In the genomic region with DNA sequence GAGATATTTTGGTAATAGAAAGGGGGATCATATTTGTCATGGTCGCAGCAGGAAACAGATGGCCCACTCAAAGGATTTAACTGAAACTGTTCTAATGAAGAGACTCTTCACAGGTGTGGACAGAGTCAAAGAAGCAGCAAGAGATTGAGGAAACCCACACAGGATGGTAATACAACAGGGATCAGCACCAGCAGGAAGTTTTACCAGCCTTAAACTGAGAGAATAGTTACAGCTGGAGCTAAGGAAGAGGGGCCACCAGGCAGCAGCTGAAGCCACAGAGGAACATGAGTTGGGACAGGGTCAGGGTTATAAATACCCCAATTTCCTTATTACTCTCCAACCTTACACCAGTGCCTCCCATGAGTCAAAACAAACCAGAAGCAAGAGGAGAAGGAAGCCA, we compare ENCODE assay signal across 13 cellular contexts.
DNase-seq lines count a peak whose midpoint lies in the region; ATAC-seq and TF ChIP-seq lines count a peak whose summit lies in the region.
"Had no signal": no experiment of that assay in that cellular context is flagged by ENCODE, and none has a peak within 500 bp of the region (broad histone marks: within the 10 kb centered on the region; RNA-seq: fewer than 3 reads in every experiment).

No MANE protein-coding gene starts in this region.

- no peak for TF ChIP-seq CTCF in neural crest cell (conservative IDR thresholded peaks at IDR 0.05)
- no peak for TF ChIP-seq CTCF in brain microvascular endothelial cell (IDR thresholded peaks at IDR 0.05; ENCODE audit: low read depth, low read length, missing control alignments)

- no peak overlapping the region for H3K4me3 Mint-ChIP-seq in neural crest cell
- H3K4me3 Mint-ChIP-seq: activated CD8-positive, alpha-beta memory T cell treated with anti-CD3 and anti-CD28 coated beads, Interleukin-2, amount 10 ng/mL, durations not matched to agents 7 days and 5 days; natural killer cell had no signal

- no peaks in the 10 kb centered on the region for H3K36me3 ChIP-seq in brain microvascular endothelial cell (replicated peaks)

- no peaks in the 10 kb centered on the region for H3K27me3 Mint-ChIP-seq in neural crest cell (ENCODE audit: low read depth)
- H3K27me3 Mint-ChIP-seq: activated CD8-positive, alpha-beta memory T cell treated with anti-CD3 and anti-CD28 coated beads, Interleukin-2, amount 10 ng/mL, durations not matched to agents 7 days and 5 days had no signal

- ATAC-seq in GM19035 (IDR thresholded peaks at IDR 0.05; ENCODE audit: unreplicated experiment) (peak; percentile 15), HG02571 (IDR thresholded peaks at IDR 0.05; ENCODE audit: unreplicated experiment) (peak; percentile 6), HG03520 (IDR thresholded peaks at IDR 0.05; ENCODE audit: unreplicated experiment) (peak; percentile 25)
- ATAC-seq: activated CD8-positive, alpha-beta memory T cell treated with anti-CD3 and anti-CD28 coated beads, Interleukin-2, amount 10 ng/mL, durations not matched to agents 7 days and 5 days had no signal

- no peaks in the 10 kb centered on the region for H3K27me3 ChIP-seq in brain microvascular endothelial cell (replicated peaks)

- no peak for DNase-seq in neural crest cell (ENCODE audit: low read depth, low spot score)
- DNase-seq in iPS-NIHi7 (ENCODE audit: extremely low spot score), result no peak
- DNase-seq in brain microvascular endothelial cell, result no peak
- DNase-seq in MV-4-11 (lab: John Stamatoyannopoulos, UW), result no peak
- DNase-seq: activated CD8-positive, alpha-beta memory T cell treated with anti-CD3 and anti-CD28 coated beads, Interleukin-2, amount 10 ng/mL, durations not matched to agents 7 days and 5 days; amniotic stem cell; natural killer cell; NCI-H1092; stimulated activated CD4-positive, alpha-beta T cell treated with anti-CD3 and anti-CD28 coated beads, Interleukin-12 subunit alpha, Interleukin-12 subunit beta, amount 100 ng/mL, for 4 hours; T-helper 9 cell had no signal

- no peak overlapping the region for H3K27ac ChIP-seq in brain microvascular endothelial cell

- H3K4me3 ChIP-seq in brain microvascular endothelial cell (ENCODE audit: low read depth, low read length), result no peak overlapping the region

- peaks cover 7% of the 10 kb centered on the region for H3K4me1 Mint-ChIP-seq in neural crest cell
- H3K4me1 Mint-ChIP-seq: activated CD8-positive, alpha-beta memory T cell treated with anti-CD3 and anti-CD28 coated beads, Interleukin-2, amount 10 ng/mL, durations not matched to agents 7 days and 5 days; natural killer cell had no signal

- H3K9me3 Mint-ChIP-seq in neural crest cell, result peaks cover 3% of the 10 kb centered on the region

- no peaks in the 10 kb centered on the region for H3K36me3 Mint-ChIP-seq in neural crest cell (ENCODE audit: low read depth)
- H3K36me3 Mint-ChIP-seq: activated CD8-positive, alpha-beta memory T cell treated with anti-CD3 and anti-CD28 coated beads, Interleukin-2, amount 10 ng/mL, durations not matched to agents 7 days and 5 days; natural killer cell had no signal

- in situ Hi-C loops in brain microvascular endothelial cell (cut with HindIII; ENCODE audit: low pct_ligation_motif_present, low sequenced_read_pairs), result no loop called here

- peak overlapping the region; percentile 15 for H3K27ac Mint-ChIP-seq in neural crest cell (ENCODE audit: unreplicated experiment)
- H3K27ac Mint-ChIP-seq: activated CD8-positive, alpha-beta memory T cell treated with anti-CD3 and anti-CD28 coated beads, Interleukin-2, amount 10 ng/mL, durations not matched to agents 7 days and 5 days; natural killer cell had no signal
